In the genomic region with DNA sequence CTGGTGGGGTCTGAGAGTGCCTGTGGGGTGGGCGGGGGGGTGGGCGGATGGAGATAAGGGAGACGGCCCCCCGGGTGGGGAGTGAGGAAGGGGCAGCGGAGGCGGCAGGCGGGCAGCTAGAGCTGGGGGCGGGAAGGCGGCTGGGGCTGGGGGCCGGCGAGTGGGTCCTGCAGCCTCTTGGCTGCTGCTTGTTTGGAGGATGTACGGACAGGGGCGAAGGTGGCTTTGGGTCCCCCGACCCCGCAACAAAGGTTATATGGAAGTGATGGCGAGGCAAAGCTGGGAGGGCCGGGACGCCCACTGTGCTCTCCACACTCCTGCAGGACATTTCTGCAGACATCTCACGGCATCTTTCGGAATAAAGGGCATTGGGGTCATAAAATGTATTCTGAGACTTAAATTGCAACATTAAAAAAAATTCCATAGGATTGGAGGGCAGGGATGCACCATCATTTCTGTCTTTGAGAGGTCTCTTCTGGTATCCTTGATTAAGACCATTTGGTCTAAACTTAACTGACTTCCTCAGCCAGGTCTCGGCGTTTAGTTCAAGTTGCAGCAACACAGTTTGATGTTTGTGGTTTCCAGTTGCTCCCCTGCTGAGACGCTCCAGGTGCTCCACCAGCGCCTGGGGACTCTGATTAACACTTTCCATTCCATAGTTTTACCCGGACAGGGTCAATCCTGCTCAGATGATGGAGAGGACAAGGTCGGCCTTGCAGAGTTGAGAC, we compare ENCODE assay signal across 8 cellular contexts.
DNase-seq lines count a peak whose midpoint lies in the region; ATAC-seq and TF ChIP-seq lines count a peak whose summit lies in the region.

No MANE protein-coding gene starts in this region.

- H3K9me3 Mint-ChIP-seq in dendritic cell treated with granulocyte-macrophage colony-stimulating factor and Interleukin-4, amounts not matched to agents 40 ng/mL and 50 ng/mL, for 4 days, result no peaks in the 10 kb centered on the region

- peaks cover 63% of the 10 kb centered on the region for H3K4me1 Mint-ChIP-seq in dendritic cell treated with granulocyte-macrophage colony-stimulating factor and Interleukin-4, amounts not matched to agents 40 ng/mL and 50 ng/mL, for 4 days (ENCODE audit: low read depth)

- peak overlapping the region; percentile 82 for H3K27ac ChIP-seq in C4-2B
- peak overlapping the region; percentile 39; the same call in 1 of the 2 replicates for H3K27ac ChIP-seq in HEK293 (ENCODE audit: extremely low read depth, low read depth, low read length)
- peak overlapping the region; percentile 70 to 97 for H3K27ac ChIP-seq in lung (ENCODE audit: low read depth in 1 of 2, low read length in 1 of 2)
- peak overlapping the region; percentile 84 to 87 for H3K27ac ChIP-seq in thoracic aorta

- H3K9me3 ChIP-seq in HEK293 (ENCODE audit: control insufficient read depth, insufficient read depth, low read depth, low read length) (no peaks in the 10 kb centered on the region), lung (ENCODE audit: control insufficient read depth in 2 of 2, insufficient read depth in 1 of 2, low read length in 1 of 2) (no peaks in the 10 kb centered on the region), thoracic aorta (no peaks in the 10 kb centered on the region)

- POLR2A ChIA-PET in HEK293 (lab: Yijun Ruan, JAX), result interaction anchor here (0.6 to 3.3 kb wide), 10 partner anchors 14 to 1200 kb away, joined by 3 to 142 read pairs (median 4); a partner anchor contains a TSS

- ATAC-seq in lung (ENCODE audit: insufficient read depth, low FRiP score), result no peak
- no peak for ATAC-seq in thoracic aorta (ENCODE audit: insufficient number of reproducible peaks, low FRiP score, low read depth)
- no peak for ATAC-seq in GM19395 (IDR thresholded peaks at IDR 0.05; ENCODE audit: unreplicated experiment)
- ATAC-seq in GM18870 (IDR thresholded peaks at IDR 0.05; ENCODE audit: unreplicated experiment), result no peak

- no peaks in the 10 kb centered on the region for H3K36me3 ChIP-seq in HEK293 (ENCODE audit: control insufficient read depth in 2 of 2, insufficient read depth in 1 of 2, low read length in 2 of 2)
- no peaks in the 10 kb centered on the region for H3K36me3 ChIP-seq in lung (ENCODE audit: control insufficient read depth in 2 of 2, insufficient read depth in 2 of 2, low read length in 2 of 2)
- H3K36me3 ChIP-seq in thoracic aorta, result no peaks in the 10 kb centered on the region

- 6 to 8% methylated on average over 26 of the region's 26 CpGs for WGBS in lung, 2 donors

- no peak for TF ChIP-seq CTCF in C4-2B (conservative IDR thresholded peaks at IDR 0.05)
- TF ChIP-seq CTCF in HEK293 (tag by site-specific recombination; IDR thresholded peaks at IDR 0.05), result no peak
- no peak for TF ChIP-seq CTCF in lung (IDR thresholded peaks at IDR 0.05; ENCODE audit: control extremely low read depth, extremely low read depth)
- no peak for TF ChIP-seq CTCF in thoracic aorta (IDR thresholded peaks at IDR 0.05)

- intact Hi-C loops in dendritic cell treated with granulocyte-macrophage colony-stimulating factor and Interleukin-4, amounts not matched to agents 40 ng/mL and 50 ng/mL, for 4 days (cut with micrococcal nuclease), result loop anchor here (5.0 to 10.0 kb wide), 4 partner anchors 312 to 425 kb away; no protein-coding TSS in a partner anchor

- H3K4me3 Mint-ChIP-seq in dendritic cell treated with granulocyte-macrophage colony-stimulating factor and Interleukin-4, amounts not matched to agents 40 ng/mL and 50 ng/mL, for 4 days, result peak overlapping the region; percentile 79

- H3K4me1 ChIP-seq in HEK293 (ENCODE audit: control insufficient read depth, insufficient read depth, low read length) (peaks cover 8% of the 10 kb centered on the region), lung (ENCODE audit: control insufficient read depth in 2 of 2, insufficient read depth in 2 of 2, low read length in 2 of 2) (peaks cover 19 to 21% of the 10 kb centered on the region in 2 donors), thoracic aorta (ENCODE audit: control insufficient read depth in 1 of 2, low read depth in 2 of 2) (peaks cover 31 to 78% of the 10 kb centered on the region in 2 donors)

- peak overlapping the region; percentile 96 for H3K27ac Mint-ChIP-seq in dendritic cell treated with granulocyte-macrophage colony-stimulating factor and Interleukin-4, amounts not matched to agents 40 ng/mL and 50 ng/mL, for 4 days

- DNase-seq in RPMI7951 (ENCODE audit: low read depth) (peak; percentile 45), lung (ENCODE audit: low spot score) (no peak), thoracic aorta (ENCODE audit: low spot score) (no peak)

- H3K36me3 Mint-ChIP-seq in dendritic cell treated with granulocyte-macrophage colony-stimulating factor and Interleukin-4, amounts not matched to agents 40 ng/mL and 50 ng/mL, for 4 days (ENCODE audit: low read depth), result peaks cover 7% of the 10 kb centered on the region

- H3K27me3 Mint-ChIP-seq in dendritic cell treated with granulocyte-macrophage colony-stimulating factor and Interleukin-4, amounts not matched to agents 40 ng/mL and 50 ng/mL, for 4 days, result no peaks in the 10 kb centered on the region

- no peaks in the 10 kb centered on the region for H3K27me3 ChIP-seq in lung (ENCODE audit: control insufficient read depth, insufficient read depth)
- H3K27me3 ChIP-seq in thoracic aorta (replicated peaks; ENCODE audit: insufficient read depth), result no peaks in the 10 kb centered on the region

- H3K4me3 ChIP-seq in HEK293 (ENCODE audit: low read depth, low read length) (peak overlapping the region; percentile 41), lung (no peak overlapping the region), thoracic aorta (peak overlapping the region; percentile 72)

- CTCF ChIA-PET in HEK293 (lab: Yijun Ruan, JAX), result interaction anchor here (0.5 to 2.2 kb wide), 7 partner anchors 53 to 624 kb away, joined by 3 to 10 read pairs (median 4); a partner anchor contains a TSS

TF ChIP-seq in HEK293, 187 proteins besides CTCF, POLR2A, EP300 and RAD21 (continues in another document):
- TF ChIP-seq ZNF169 (tag by site-specific recombination; IDR thresholded peaks at IDR 0.05) (no peak), ZNF660 (tag by site-specific recombination; IDR thresholded peaks at IDR 0.05) (0 out of 2 replicates have a peak, but pooled peaks have one; percentile 14), ZNF785 (tag by site-specific recombination; IDR thresholded peaks at IDR 0.05) (no peak), SP7 (tag by site-specific recombination; IDR thresholded peaks at IDR 0.05) (no peak; the same call in 1 of the 2 replicates), ZNF140 (tag by site-specific recombination; IDR thresholded peaks at IDR 0.05) (no peak), ZNF335 (tag by site-specific recombination; conservative IDR thresholded peaks at IDR 0.05) (peak; percentile 88), ZNF629 (tag by site-specific recombination; IDR thresholded peaks at IDR 0.05) (0 out of 2 replicates have a peak, but pooled peaks have one; percentile 14), ZBTB17 (tag by site-specific recombination; IDR thresholded peaks at IDR 0.05) (peak; percentile 74), ZNF302 (tag by site-specific recombination; IDR thresholded peaks at IDR 0.05; ENCODE audit: low read depth) (no peak), ZNF624 (tag by site-specific recombination; IDR thresholded peaks at IDR 0.05) (no peak), SETDB1 (IDR thresholded peaks at IDR 0.05; ENCODE audit: insufficient read length, low read length) (no peak)
- TF ChIP-seq, protein P1, sequence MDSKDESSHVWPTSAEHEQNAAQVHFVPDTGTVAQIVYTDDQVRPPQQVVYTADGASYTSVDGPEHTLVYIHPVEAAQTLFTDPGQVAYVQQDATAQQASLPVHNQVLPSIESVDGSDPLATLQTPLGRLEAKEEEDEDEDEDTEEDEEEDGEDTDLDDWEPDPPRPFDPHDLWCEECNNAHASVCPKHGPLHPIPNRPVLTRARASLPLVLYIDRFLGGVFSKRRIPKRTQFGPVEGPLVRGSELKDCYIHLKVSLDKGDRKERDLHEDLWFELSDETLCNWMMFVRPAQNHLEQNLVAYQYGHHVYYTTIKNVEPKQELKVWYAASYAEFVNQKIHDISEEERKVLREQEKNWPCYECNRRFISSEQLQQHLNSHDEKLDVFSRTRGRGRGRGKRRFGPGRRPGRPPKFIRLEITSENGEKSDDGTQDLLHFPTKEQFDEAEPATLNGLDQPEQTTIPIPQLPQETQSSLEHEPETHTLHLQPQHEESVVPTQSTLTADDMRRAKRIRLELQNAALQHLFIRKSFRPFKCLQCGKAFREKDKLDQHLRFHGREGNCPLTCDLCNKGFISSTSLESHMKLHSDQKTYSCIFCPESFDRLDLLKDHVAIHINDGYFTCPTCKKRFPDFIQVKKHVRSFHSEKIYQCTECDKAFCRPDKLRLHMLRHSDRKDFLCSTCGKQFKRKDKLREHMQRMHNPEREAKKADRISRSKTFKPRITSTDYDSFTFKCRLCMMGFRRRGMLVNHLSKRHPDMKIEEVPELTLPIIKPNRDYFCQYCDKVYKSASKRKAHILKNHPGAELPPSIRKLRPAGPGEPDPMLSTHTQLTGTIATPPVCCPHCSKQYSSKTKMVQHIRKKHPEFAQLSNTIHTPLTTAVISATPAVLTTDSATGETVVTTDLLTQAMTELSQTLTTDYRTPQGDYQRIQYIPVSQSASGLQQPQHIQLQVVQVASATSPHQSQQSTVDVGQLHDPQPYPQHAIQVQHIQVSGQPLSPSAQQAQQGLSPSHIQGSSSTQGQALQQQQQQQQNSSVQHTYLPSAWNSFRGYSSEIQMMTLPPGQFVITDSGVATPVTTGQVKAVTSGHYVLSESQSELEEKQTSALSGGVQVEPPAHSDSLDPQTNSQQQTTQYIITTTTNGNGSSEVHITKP (tag by site-specific recombination; IDR thresholded peaks at IDR 0.05), result no peak
- TF ChIP-seq, protein P2, sequence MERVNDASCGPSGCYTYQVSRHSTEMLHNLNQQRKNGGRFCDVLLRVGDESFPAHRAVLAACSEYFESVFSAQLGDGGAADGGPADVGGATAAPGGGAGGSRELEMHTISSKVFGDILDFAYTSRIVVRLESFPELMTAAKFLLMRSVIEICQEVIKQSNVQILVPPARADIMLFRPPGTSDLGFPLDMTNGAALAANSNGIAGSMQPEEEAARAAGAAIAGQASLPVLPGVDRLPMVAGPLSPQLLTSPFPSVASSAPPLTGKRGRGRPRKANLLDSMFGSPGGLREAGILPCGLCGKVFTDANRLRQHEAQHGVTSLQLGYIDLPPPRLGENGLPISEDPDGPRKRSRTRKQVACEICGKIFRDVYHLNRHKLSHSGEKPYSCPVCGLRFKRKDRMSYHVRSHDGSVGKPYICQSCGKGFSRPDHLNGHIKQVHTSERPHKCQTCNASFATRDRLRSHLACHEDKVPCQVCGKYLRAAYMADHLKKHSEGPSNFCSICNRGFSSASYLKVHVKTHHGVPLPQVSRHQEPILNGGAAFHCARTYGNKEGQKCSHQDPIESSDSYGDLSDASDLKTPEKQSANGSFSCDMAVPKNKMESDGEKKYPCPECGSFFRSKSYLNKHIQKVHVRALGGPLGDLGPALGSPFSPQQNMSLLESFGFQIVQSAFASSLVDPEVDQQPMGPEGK (tag by site-specific recombination; IDR thresholded peaks at IDR 0.05), result 0 out of 2 replicates have a peak, but pooled peaks have one; percentile 27
